In the genomic region with DNA sequence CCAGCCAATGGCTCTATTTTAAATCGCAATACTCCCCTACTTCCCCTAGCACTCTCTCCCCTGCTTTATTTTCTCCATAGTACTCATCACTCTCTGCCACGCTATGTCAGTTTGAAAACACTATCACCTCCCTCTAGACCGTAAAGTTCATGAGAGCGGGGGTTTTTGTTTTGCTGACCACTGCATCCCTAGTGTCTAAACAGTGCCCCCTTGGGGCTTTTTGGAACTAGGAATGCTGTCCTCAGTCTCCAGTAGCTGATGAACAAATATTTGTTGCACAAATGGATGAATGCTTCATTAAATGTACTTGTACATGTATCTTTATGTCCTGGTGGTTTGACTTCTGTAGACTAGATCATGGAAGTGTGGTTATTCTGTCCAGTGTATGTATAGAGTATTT, we compare ENCODE assay signal across 8 cellular contexts. TPM values are rescaled to one million over a fixed set of nuclear protein-coding genes. Genes with fewer than 3 reads are reported as not detected.
DNase-seq lines count a peak whose midpoint lies in the region; ATAC-seq, FAIRE-seq and TF ChIP-seq lines count a peak whose summit lies in the region.

No MANE protein-coding gene starts in this region.

- TF ChIP-seq CTCF in AG04450 (IDR thresholded peaks at IDR 0.05; ENCODE audit: low read depth, low read length) (peak; percentile 61), body of pancreas (IDR thresholded peaks at IDR 0.05) (peak in 5 of 7 experiments; percentile 13 to 54 (median 35)), kidney epithelial cell (IDR thresholded peaks at IDR 0.05; ENCODE audit: insufficient read depth, low read length, poor library complexity, severe bottlenecking) (peak; percentile 52)

- no peak overlapping the region for H3K27ac ChIP-seq in AG04450 (ENCODE audit: low read depth, low read length)
- H3K27ac ChIP-seq in body of pancreas = no peak overlapping the region

- H3K4me3 ChIP-seq in AG04450 (ENCODE audit: low read depth, low read length) (no peak overlapping the region), body of pancreas (no peak overlapping the region), kidney epithelial cell (ENCODE audit: low read depth, low read length) (no peak overlapping the region)

- CTCF ChIA-PET in AG04450 (lab: Charles Lee) = interaction anchor here (0.6 to 0.7 kb wide), 5 partner anchors 8 to 138 kb away, joined by 3 read pairs; no protein-coding TSS in a partner anchor

- TF ChIP-seq POLR2A in body of pancreas (IDR thresholded peaks at IDR 0.05) (no peak), GM12891 (IDR thresholded peaks at IDR 0.05; ENCODE audit: low read depth, low read length) (no peak)

- POLR2A ChIA-PET in AG04450 (lab: Yijun Ruan, JAX) = interaction anchor here (0.6 kb wide), 1 partner anchor 154 kb away, joined by 3 read pairs; no protein-coding TSS in a partner anchor

- FAIRE-seq in GM12891 (lab: Jason Lieb, UNC) = no peak

- ATAC-seq in body of pancreas = no peak

- H3K27me3 ChIP-seq in AG04450 (ENCODE audit: control insufficient read depth, insufficient read depth, low read length) (no peaks in the 10 kb centered on the region), body of pancreas (no peaks in the 10 kb centered on the region), kidney epithelial cell (ENCODE audit: control insufficient read depth, insufficient read depth, low read length) (peaks cover 2% of the 10 kb centered on the region)

- DNase-seq in AG04450 (ENCODE audit: low read depth, low spot score) (no peak), HuH-7.5 (ENCODE audit: low spot score) (peak; percentile 41), body of pancreas (peak in 1 of 4 donors; percentile 11), kidney epithelial cell (ENCODE audit: low read depth) (no peak), AG08396 (ENCODE audit: low spot score) (no peak), NCI-H1417 treated with DMSO at 0.1 percent for 48 hours (lab: John Stamatoyannopoulos, UW) (no peak), AML-193 (lab: John Stamatoyannopoulos, UW) (no peak), GM12891 (ENCODE audit: insufficient read length, low spot score) (no peak)

- H3K36me3 ChIP-seq in body of pancreas (replicated peaks in 1 of 2; ENCODE audit: insufficient read depth in 1 of 2, low read depth in 2 of 2) (no peaks in the 10 kb centered on the region), kidney epithelial cell (ENCODE audit: control insufficient read depth, insufficient read depth, low read length) (no peaks in the 10 kb centered on the region)

- intact Hi-C loops in body of pancreas (cut with DNase I) = no loop called here

- H3K9me3 ChIP-seq in AG04450 (ENCODE audit: control insufficient read depth, insufficient read depth, low read length) = no peaks in the 10 kb centered on the region; the same call in none of the 2 replicates
- no peaks in the 10 kb centered on the region for H3K9me3 ChIP-seq in body of pancreas

- WGBS in body of pancreas, 2 donors = 70 to 75% methylated on average over 4 of the region's 4 CpGs

- peaks cover 17% of the 10 kb centered on the region for H3K4me1 ChIP-seq in body of pancreas

TF ChIP-seq in GM12891, 5 proteins besides CTCF, POLR2A, EP300 and RAD21:
- TF ChIP-seq POLR2AphosphoS5 (IDR thresholded peaks at IDR 0.05; ENCODE audit: low read depth, low read length) = no peak
- no peak for TF ChIP-seq PAX5 (IDR thresholded peaks at IDR 0.05; ENCODE audit: insufficient read depth, low read length, severe bottlenecking)
- no peak for TF ChIP-seq TAF1 (IDR thresholded peaks at IDR 0.05; ENCODE audit: low read depth, low read length)
- TF ChIP-seq POU2F2 (IDR thresholded peaks at IDR 0.05; ENCODE audit: low read depth, low read length) = no peak
- no peak for TF ChIP-seq SPI1 (IDR thresholded peaks at IDR 0.05; ENCODE audit: low read depth, low read length)

RNA-seq across cellular contexts. Expression of a gene that starts 44.2 kb away (rescaled TPM):
- 2.8 and 3.9 TPM in 2 replicates for polyA plus RNA-seq in AG04450 (2011; rRNA removed)
- polyA minus RNA-seq in AG04450 (2011; rRNA and poly(A)+ RNA removed) = 3.9 and 5.5 TPM in 2 replicates
- total RNA-seq in body of pancreas = 10 to 100 TPM; 12.9 to 14.5 TPM
- 0.41 and 1.0 TPM in 2 replicates for total RNA-seq in kidney epithelial cell
- polyA plus RNA-seq in GM12891 (2012; ENCODE audit: low read depth, missing spikeins) = 0.05 TPM
